In the genomic region with DNA sequence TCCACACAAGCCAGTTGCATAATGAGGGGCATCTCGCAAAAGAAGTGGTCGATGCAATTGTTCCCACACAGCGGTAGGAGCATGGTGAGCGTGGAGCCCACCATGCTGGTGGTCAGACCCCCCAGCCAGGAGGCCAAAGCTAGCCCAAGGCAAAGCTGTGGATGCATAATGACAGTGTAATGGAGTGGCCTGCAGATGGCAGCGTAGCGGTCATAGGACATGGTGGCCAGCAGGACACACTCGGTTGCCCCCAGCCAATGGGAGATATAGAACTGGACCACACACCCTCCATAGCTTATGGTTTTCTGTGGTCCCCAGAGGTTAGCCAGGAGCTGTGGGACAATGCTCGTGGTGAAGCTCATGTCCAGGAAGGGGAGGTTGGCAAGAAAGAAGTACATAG, we compare ENCODE assay signal across 2 cellular contexts.
TF ChIP-seq lines count a peak whose summit lies in the region.

No MANE protein-coding gene starts in this region.

TF ChIP-seq in HepG2, 621 proteins besides CTCF, POLR2A, EP300 and RAD21:
- TF ChIP-seq ZNF644 (CRISPR knock-in tag; IDR thresholded peaks at IDR 0.05; ENCODE audit: low read depth): no peak
- TF ChIP-seq ARNT (IDR thresholded peaks at IDR 0.05): no peak
- no peak for TF ChIP-seq DNMT1 (CRISPR knock-in tag; IDR thresholded peaks at IDR 0.05)
- no peak for TF ChIP-seq HNRNPL (IDR thresholded peaks at IDR 0.05; ENCODE audit: low read depth, low read length)
- TF ChIP-seq ZNF333 (CRISPR knock-in tag; IDR thresholded peaks at IDR 0.05; ENCODE audit: borderline replicate concordance): no peak
- no peak for TF ChIP-seq ZIK1 (CRISPR knock-in tag; IDR thresholded peaks at IDR 0.05; ENCODE audit: borderline replicate concordance, low read depth)
- TF ChIP-seq, protein P1, sequence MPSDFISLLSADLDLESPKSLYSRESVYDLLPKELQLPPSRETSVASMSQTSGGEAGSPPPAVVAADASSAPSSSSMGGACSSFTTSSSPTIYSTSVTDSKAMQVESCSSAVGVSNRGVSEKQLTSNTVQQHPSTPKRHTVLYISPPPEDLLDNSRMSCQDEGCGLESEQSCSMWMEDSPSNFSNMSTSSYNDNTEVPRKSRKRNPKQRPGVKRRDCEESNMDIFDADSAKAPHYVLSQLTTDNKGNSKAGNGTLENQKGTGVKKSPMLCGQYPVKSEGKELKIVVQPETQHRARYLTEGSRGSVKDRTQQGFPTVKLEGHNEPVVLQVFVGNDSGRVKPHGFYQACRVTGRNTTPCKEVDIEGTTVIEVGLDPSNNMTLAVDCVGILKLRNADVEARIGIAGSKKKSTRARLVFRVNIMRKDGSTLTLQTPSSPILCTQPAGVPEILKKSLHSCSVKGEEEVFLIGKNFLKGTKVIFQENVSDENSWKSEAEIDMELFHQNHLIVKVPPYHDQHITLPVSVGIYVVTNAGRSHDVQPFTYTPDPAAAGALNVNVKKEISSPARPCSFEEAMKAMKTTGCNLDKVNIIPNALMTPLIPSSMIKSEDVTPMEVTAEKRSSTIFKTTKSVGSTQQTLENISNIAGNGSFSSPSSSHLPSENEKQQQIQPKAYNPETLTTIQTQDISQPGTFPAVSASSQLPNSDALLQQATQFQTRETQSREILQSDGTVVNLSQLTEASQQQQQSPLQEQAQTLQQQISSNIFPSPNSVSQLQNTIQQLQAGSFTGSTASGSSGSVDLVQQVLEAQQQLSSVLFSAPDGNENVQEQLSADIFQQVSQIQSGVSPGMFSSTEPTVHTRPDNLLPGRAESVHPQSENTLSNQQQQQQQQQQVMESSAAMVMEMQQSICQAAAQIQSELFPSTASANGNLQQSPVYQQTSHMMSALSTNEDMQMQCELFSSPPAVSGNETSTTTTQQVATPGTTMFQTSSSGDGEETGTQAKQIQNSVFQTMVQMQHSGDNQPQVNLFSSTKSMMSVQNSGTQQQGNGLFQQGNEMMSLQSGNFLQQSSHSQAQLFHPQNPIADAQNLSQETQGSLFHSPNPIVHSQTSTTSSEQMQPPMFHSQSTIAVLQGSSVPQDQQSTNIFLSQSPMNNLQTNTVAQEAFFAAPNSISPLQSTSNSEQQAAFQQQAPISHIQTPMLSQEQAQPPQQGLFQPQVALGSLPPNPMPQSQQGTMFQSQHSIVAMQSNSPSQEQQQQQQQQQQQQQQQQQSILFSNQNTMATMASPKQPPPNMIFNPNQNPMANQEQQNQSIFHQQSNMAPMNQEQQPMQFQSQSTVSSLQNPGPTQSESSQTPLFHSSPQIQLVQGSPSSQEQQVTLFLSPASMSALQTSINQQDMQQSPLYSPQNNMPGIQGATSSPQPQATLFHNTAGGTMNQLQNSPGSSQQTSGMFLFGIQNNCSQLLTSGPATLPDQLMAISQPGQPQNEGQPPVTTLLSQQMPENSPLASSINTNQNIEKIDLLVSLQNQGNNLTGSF (CRISPR knock-in tag; IDR thresholded peaks at IDR 0.05): no peak
- TF ChIP-seq TAF15 (IDR thresholded peaks at IDR 0.05; ENCODE audit: low read depth, low read length, poor library complexity, severe bottlenecking): no peak
- TF ChIP-seq MATR3 (CRISPR knock-in tag; IDR thresholded peaks at IDR 0.05): no peak
- TF ChIP-seq, protein P2, sequence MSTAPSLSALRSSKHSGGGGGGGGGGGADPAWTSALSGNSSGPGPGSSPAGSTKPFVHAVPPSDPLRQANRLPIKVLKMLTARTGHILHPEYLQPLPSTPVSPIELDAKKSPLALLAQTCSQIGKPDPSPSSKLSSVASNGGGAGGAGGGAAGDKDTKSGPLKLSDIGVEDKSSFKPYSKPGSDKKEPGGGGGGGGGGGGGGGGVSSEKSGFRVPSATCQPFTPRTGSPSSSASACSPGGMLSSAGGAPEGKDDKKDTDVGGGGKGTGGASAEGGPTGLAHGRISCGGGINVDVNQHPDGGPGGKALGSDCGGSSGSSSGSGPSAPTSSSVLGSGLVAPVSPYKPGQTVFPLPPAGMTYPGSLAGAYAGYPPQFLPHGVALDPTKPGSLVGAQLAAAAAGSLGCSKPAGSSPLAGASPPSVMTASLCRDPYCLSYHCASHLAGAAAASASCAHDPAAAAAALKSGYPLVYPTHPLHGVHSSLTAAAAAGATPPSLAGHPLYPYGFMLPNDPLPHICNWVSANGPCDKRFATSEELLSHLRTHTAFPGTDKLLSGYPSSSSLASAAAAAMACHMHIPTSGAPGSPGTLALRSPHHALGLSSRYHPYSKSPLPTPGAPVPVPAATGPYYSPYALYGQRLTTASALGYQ (CRISPR knock-in tag; IDR thresholded peaks at IDR 0.05): no peak
- no peak for TF ChIP-seq ZNF367 (CRISPR knock-in tag; IDR thresholded peaks at IDR 0.05; ENCODE audit: borderline replicate concordance)

TF ChIP-seq in K562, 482 proteins besides CTCF, POLR2A, EP300 and RAD21:
- no peak for TF ChIP-seq ZNF133 (CRISPR knock-in tag; IDR thresholded peaks at IDR 0.05)
- no peak for TF ChIP-seq HCFC1 (IDR thresholded peaks at IDR 0.05; ENCODE audit: low read depth, low read length)
- TF ChIP-seq, protein P3, sequence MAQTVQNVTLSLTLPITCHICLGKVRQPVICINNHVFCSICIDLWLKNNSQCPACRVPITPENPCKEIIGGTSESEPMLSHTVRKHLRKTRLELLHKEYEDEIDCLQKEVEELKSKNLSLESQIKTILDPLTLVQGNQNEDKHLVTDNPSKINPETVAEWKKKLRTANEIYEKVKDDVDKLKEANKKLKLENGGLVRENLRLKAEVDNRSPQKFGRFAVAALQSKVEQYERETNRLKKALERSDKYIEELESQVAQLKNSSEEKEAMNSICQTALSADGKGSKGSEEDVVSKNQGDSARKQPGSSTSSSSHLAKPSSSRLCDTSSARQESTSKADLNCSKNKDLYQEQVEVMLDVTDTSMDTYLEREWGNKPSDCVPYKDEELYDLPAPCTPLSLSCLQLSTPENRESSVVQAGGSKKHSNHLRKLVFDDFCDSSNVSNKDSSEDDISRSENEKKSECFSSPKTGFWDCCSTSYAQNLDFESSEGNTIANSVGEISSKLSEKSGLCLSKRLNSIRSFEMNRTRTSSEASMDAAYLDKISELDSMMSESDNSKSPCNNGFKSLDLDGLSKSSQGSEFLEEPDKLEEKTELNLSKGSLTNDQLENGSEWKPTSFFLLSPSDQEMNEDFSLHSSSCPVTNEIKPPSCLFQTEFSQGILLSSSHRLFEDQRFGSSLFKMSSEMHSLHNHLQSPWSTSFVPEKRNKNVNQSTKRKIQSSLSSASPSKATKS (CRISPR knock-in tag; IDR thresholded peaks at IDR 0.05): no peak
- TF ChIP-seq, protein P4, sequence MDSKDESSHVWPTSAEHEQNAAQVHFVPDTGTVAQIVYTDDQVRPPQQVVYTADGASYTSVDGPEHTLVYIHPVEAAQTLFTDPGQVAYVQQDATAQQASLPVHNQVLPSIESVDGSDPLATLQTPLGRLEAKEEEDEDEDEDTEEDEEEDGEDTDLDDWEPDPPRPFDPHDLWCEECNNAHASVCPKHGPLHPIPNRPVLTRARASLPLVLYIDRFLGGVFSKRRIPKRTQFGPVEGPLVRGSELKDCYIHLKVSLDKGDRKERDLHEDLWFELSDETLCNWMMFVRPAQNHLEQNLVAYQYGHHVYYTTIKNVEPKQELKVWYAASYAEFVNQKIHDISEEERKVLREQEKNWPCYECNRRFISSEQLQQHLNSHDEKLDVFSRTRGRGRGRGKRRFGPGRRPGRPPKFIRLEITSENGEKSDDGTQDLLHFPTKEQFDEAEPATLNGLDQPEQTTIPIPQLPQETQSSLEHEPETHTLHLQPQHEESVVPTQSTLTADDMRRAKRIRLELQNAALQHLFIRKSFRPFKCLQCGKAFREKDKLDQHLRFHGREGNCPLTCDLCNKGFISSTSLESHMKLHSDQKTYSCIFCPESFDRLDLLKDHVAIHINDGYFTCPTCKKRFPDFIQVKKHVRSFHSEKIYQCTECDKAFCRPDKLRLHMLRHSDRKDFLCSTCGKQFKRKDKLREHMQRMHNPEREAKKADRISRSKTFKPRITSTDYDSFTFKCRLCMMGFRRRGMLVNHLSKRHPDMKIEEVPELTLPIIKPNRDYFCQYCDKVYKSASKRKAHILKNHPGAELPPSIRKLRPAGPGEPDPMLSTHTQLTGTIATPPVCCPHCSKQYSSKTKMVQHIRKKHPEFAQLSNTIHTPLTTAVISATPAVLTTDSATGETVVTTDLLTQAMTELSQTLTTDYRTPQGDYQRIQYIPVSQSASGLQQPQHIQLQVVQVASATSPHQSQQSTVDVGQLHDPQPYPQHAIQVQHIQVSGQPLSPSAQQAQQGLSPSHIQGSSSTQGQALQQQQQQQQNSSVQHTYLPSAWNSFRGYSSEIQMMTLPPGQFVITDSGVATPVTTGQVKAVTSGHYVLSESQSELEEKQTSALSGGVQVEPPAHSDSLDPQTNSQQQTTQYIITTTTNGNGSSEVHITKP (IDR thresholded peaks at IDR 0.05; ENCODE audit: partially characterized antibody): no peak
- TF ChIP-seq EHMT2 (IDR thresholded peaks at IDR 0.05): no peak
- TF ChIP-seq NRF1 (conservative IDR thresholded peaks at IDR 0.05 in 1 of 2, IDR thresholded peaks at IDR 0.05 in 1 of 2): no peak
- TF ChIP-seq BRCA1 (IDR thresholded peaks at IDR 0.05): no peak
- no peak for TF ChIP-seq BRCA1 (CRISPR knock-in tag; IDR thresholded peaks at IDR 0.05)
- TF ChIP-seq GTF2A2 (tag; IDR thresholded peaks at IDR 0.05): no peak
- no peak for TF ChIP-seq L3MBTL2 (IDR thresholded peaks at IDR 0.05)
- no peak for TF ChIP-seq RFX1 (IDR thresholded peaks at IDR 0.05)
- no peak for TF ChIP-seq XRCC5 (IDR thresholded peaks at IDR 0.05; ENCODE audit: low read depth, low read length)
- no peak for TF ChIP-seq ZNF584 (CRISPR knock-in tag; IDR thresholded peaks at IDR 0.05; ENCODE audit: low read depth)
- TF ChIP-seq ZNF57 (CRISPR knock-in tag; IDR thresholded peaks at IDR 0.05): no peak
- TF ChIP-seq HLTF (IDR thresholded peaks at IDR 0.05): no peak
TF ChIP-seq in K562: peak in this region for 0.
